ENCODE assay signal across 8 cellular contexts in the genomic region with DNA sequence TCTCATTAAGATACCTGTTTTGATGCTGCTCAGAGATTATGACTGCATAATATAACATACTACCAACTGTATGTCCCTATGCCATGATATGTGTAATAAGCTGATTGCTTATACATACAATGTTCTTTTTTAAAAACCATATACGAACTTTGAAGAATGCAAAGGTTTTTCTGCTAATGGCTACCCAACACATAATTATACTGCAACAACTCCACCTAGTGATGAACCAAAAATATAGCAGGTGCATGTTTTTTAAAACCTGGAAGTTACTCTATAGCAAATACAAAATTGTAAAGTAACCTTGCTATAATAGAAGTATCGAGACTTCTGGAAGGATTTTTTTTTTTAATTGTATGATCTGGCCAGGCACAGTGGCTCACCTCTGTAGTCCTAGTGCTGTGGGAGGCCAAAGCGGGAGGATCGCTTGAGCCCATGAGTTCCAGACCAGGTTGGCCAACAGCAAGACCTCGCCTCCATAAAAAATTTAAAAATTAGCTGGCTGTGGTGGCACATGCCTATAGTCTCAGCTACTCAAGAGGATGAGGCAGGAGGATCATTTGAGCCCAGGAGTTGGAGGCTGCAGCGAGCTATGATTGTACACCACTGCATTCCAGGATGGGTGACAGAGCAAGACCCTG. TPM values are rescaled to one million over a fixed set of nuclear protein-coding genes. Genes with fewer than 3 reads are reported as not detected.
DNase-seq lines count a peak whose midpoint lies in the region; ATAC-seq, FAIRE-seq and TF ChIP-seq lines count a peak whose summit lies in the region.

No MANE protein-coding gene starts in this region.

- H3K27ac ChIP-seq in OCI-LY3 (ENCODE audit: low read length): no peak overlapping the region

- DNase-seq in BE2C (no peak), H54 (ENCODE audit: insufficient read length, low spot score) (peak; percentile 9), erythroblast (lab: John Stamatoyannopoulos, UW) (peak; percentile 26 to 60), neural crest cell (ENCODE audit: low read depth, low spot score) (no peak)
- DNase-seq in activated effector memory CD4-positive, alpha-beta T cell treated with anti-CD3 and anti-CD28 coated beads, Interleukin-2, amount 50 U/mL, for 16 hours: no peak

- no peaks in the 10 kb centered on the region for H3K79me2 ChIP-seq in OCI-LY3 (ENCODE audit: low read length)

- H3K9ac ChIP-seq in OCI-LY3 (ENCODE audit: low read length): no peak overlapping the region

- TF ChIP-seq CTCF in BE2C (IDR thresholded peaks at IDR 0.05; ENCODE audit: low read depth, low read length) (peak; percentile 67), OCI-LY3 (IDR thresholded peaks at IDR 0.05; ENCODE audit: low read depth, low read length) (peak; percentile 70), neural crest cell (conservative IDR thresholded peaks at IDR 0.05) (peak; percentile 75)

- peak overlapping the region; percentile 39 for H3K4me2 ChIP-seq in OCI-LY3 (ENCODE audit: low read length)

- H3K36me3 ChIP-seq in BE2C (no peaks in the 10 kb centered on the region), OCI-LY3 (replicated peaks; ENCODE audit: low read depth, low read length) (no peaks in the 10 kb centered on the region)

- H3K9me3 ChIP-seq in BE2C (no peaks in the 10 kb centered on the region), OCI-LY3 (ENCODE audit: insufficient read depth, low read length) (no peaks in the 10 kb centered on the region)

- no peaks in the 10 kb centered on the region for H3K36me3 Mint-ChIP-seq in neural crest cell (ENCODE audit: low read depth)

- no peak for TF ChIP-seq POLR2A in H54 (IDR thresholded peaks at IDR 0.05; ENCODE audit: low read depth, low read length)
- no peak for TF ChIP-seq POLR2A in erythroblast (IDR thresholded peaks at IDR 0.05; ENCODE audit: low read length)

- H3K27ac Mint-ChIP-seq in neural crest cell (ENCODE audit: unreplicated experiment): no peak overlapping the region

- peak; percentile 86 for FAIRE-seq in H54 (lab: Jason Lieb, UNC)

- H3K4me3 Mint-ChIP-seq in neural crest cell: no peak overlapping the region

- H4K20me1 ChIP-seq in OCI-LY3 (ENCODE audit: insufficient read depth, low read length): no peaks in the 10 kb centered on the region

- H3K27me3 Mint-ChIP-seq in neural crest cell (ENCODE audit: low read depth): no peaks in the 10 kb centered on the region

- no peaks in the 10 kb centered on the region for H3K4me1 ChIP-seq in BE2C
- H3K4me1 ChIP-seq in OCI-LY3 (ENCODE audit: low read length): peaks cover 6% of the 10 kb centered on the region; the same call in 1 of the 2 replicates

- no peak overlapping the region for H2AFZ ChIP-seq in OCI-LY3 (ENCODE audit: low read depth, low read length)

- ATAC-seq in GM18858 (IDR thresholded peaks at IDR 0.05; ENCODE audit: unreplicated experiment) (no peak), HG03457 (IDR thresholded peaks at IDR 0.05; ENCODE audit: unreplicated experiment) (no peak)

- H3K4me3 ChIP-seq in BE2C (ENCODE audit: low read depth, low read length): no peak overlapping the region
- H3K4me3 ChIP-seq in OCI-LY3 (ENCODE audit: low read length): no peak overlapping the region

- no peaks in the 10 kb centered on the region for H3K9me3 Mint-ChIP-seq in neural crest cell

- H3K27me3 ChIP-seq in BE2C (peaks cover 53% of the 10 kb centered on the region), OCI-LY3 (ENCODE audit: low read depth, low read length) (no peaks in the 10 kb centered on the region)

- H3K4me1 Mint-ChIP-seq in neural crest cell: peaks cover 3% of the 10 kb centered on the region

RNA-seq across cellular contexts. Expression of a gene that starts 49.1 kb away (rescaled TPM):
- 0.20 TPM for polyA plus RNA-seq in BE2C (2012; ENCODE audit: insufficient read depth, insufficient read length, low read depth)
- total RNA-seq in neural crest cell: 28.1 and 29.3 TPM in 2 replicates

Comparison
In these comparisons a context has a peak if more than half of its experiments do, and no peak if none do; other contexts are left out.
1. DNase-seq: peak in H54 (single experiment) and erythroblast (2 of 2); none in BE2C (single experiment), neural crest cell (single experiment) and activated effector memory CD4-positive, alpha-beta T cell treated with anti-CD3 and anti-CD28 coated beads, Interleukin-2, amount 50 U/mL, for 16 hours (single experiment).
2. Peak in every context shown above with its lines, with median percentiles within 50 percentile points of each other: CTCF ChIP-seq.